In the genomic region with DNA sequence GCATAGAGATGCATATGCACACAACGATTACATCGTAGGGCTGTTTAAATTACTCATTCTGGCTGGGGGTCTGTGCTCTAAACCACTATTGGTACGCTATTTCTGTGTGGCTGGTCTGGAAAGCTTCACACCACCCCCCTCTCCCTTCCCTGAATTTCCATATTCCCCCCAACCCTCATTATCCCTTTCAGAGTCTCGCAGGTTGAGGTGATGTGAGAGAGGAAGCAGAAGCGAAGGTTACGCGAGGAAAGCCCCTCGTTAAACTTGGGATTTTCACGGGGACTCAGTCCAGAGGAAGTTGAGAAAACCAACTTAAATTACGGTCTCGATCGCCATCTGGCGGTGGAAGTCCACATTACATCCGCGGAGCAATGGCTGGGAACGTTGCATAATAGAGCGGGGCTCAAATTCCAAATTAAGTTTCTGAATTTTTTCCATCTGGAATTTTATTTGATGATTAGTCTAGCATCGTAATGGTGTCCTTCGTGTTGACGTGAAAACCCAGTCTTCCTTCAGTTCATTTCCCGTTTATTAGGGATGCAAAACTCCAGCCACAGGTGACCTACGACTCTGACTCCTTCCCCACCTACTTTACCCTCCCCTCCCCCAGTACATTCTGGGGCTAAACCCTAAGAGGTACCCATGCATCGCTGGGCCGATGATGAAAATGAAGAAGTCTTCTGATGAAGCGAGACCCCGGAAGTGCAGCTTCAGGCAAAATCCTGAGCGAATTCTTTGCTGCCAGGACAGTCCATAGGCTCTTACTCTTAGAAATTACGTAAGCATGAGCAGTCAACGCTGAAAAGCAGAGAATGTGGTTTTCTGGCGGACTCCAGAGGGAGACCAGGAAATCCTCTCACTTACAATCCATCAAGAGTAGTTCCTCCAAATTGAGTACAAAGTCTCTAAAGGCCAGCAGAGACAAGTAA, we compare ENCODE assay signal across 8 cellular contexts.
DNase-seq lines count a peak whose midpoint lies in the region; ATAC-seq lines count a peak whose summit lies in the region.

No MANE protein-coding gene starts in this region.

- peaks cover 63% of the 10 kb centered on the region for H3K27me3 Mint-ChIP-seq in T-helper 2 cell treated with Interferon-gamma antibody and Interleukin-4, amounts not matched to agents 5 μg/mL and 100 μg/mL, for 36 hours (ENCODE audit: low read depth)

- DNase-seq in ELF-1 (ENCODE audit: low read depth, low spot score), result peak; percentile 59
- DNase-seq in Kasumi-1 (lab: John Stamatoyannopoulos, UW), result peak; percentile 37 to 72
- peak; percentile 59 for DNase-seq in T-helper 2 cell treated with Interferon-gamma antibody and Interleukin-4, amounts not matched to agents 5 μg/mL and 100 μg/mL, for 36 hours (ENCODE audit: low spot score)
- DNase-seq in anterior cingulate cortex (lab: John Stamatoyannopoulos, UW), result peak in 52 of 58 donors; percentile 2 to 87 (median 32)
- DNase-seq in hepatic stellate cell (ENCODE audit: low spot score), result peak; percentile 34
- DNase-seq in retina, result peak; percentile 86
- DNase-seq in cortex of kidney (lab: John Stamatoyannopoulos, UW), result no peak

- H3K9me3 Mint-ChIP-seq in T-helper 2 cell treated with Interferon-gamma antibody and Interleukin-4, amounts not matched to agents 5 μg/mL and 100 μg/mL, for 36 hours, result peaks cover 7% of the 10 kb centered on the region

- no peak for ATAC-seq in GM21528 (IDR thresholded peaks at IDR 0.05; ENCODE audit: low FRiP score, unreplicated experiment)

- H3K4me3 Mint-ChIP-seq in T-helper 2 cell treated with Interferon-gamma antibody and Interleukin-4, amounts not matched to agents 5 μg/mL and 100 μg/mL, for 36 hours, result peak overlapping the region; percentile 66

- peaks cover 25% of the 10 kb centered on the region for H3K4me1 Mint-ChIP-seq in T-helper 2 cell treated with Interferon-gamma antibody and Interleukin-4, amounts not matched to agents 5 μg/mL and 100 μg/mL, for 36 hours (ENCODE audit: low read depth)

- H3K36me3 Mint-ChIP-seq in T-helper 2 cell treated with Interferon-gamma antibody and Interleukin-4, amounts not matched to agents 5 μg/mL and 100 μg/mL, for 36 hours (ENCODE audit: low read depth), result no peaks in the 10 kb centered on the region

- no peak overlapping the region for H3K27ac Mint-ChIP-seq in T-helper 2 cell treated with Interferon-gamma antibody and Interleukin-4, amounts not matched to agents 5 μg/mL and 100 μg/mL, for 36 hours
